Comparison of ENCODE assay signal across 8 cellular contexts in the genomic region with DNA sequence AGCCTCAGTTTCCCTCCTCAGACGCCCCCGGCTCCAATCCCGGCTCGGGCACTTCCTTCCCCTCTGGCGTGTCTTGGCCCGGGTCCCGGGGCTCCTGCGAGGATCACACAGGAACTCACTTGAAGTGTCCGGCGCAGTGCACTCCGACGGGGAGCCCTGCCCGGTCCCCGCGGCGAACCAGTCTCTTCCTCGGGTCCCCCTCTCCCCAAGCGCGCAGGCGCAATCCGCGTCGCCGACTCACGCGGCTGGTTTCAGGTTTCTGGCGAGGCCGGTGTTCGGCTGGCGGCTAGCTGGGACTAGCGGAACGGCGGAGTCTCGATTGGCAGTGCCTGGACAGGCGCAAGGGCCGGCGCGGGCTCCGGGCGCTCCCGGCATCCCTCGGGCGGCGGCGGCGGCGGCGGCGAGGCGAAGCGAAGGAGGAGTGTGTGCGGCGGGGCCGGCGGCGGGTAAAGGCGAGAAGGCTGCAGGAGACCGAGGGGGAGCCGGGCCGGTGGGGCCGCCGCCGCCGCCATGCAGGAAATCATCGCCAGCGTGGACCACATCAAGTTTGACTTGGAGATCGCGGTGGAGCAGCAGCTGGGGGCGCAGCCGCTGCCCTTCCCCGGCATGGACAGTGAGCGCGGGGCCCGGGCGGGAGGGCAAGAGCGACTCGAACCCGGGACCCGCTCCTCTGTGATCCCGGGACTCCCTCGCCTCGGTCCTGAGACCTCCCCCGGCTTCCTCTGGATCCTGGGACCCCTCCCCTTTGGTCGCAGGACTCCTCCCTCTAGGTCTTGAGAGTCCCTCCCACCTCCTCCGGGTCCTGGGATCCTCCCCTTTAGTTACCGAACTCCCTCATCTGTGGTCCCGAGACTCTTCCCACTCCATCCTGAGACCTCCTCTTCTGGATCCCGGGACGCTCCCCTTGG. TPM values are rescaled to one million over a fixed set of nuclear protein-coding genes. Genes with fewer than 3 reads are reported as not detected.
A peak's percentile ranks its signal among the peaks of the same experiment; 100 is the strongest.
DNase-seq lines count a peak whose midpoint lies in the region; ATAC-seq and TF ChIP-seq lines count a peak whose summit lies in the region.

Gene CPSF4 (plus strand): TSS at position 371 of the 908 bp plus-strand sequence. CDS start 140 bp downstream, at position 511.
A gene with protein sequence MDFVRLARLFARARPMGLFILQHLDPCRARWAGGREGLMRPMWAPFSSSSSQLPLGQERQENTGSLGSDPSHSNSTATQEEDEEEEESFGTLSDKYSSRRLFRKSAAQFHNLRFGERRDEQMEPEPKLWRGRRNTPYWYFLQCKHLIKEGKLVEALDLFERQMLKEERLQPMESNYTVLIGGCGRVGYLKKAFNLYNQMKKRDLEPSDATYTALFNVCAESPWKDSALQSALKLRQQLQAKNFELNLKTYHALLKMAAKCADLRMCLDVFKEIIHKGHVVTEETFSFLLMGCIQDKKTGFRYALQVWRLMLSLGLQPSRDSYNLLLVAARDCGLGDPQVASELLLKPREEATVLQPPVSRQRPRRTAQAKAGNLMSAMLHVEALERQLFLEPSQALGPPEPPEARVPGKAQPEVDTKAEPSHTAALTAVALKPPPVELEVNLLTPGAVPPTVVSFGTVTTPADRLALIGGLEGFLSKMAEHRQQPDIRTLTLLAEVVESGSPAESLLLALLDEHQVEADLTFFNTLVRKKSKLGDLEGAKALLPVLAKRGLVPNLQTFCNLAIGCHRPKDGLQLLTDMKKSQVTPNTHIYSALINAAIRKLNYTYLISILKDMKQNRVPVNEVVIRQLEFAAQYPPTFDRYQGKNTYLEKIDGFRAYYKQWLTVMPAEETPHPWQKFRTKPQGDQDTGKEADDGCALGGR (minus strand): TSS at position 226 of the 908 bp plus-strand sequence. CDS start 3,556 bp downstream, outside the sequence.

- peak in 1 of 2 donors; percentile 59 for TF ChIP-seq POLR2A in heart left ventricle (IDR thresholded peaks at IDR 0.05)

- intact Hi-C loops in heart left ventricle (cut with DNase I) = loop anchor here in 1 of 10 donors (10.0 kb wide), 1 partner anchor 116 kb away; the partner anchor contains the start of genes FAM200A and ZNF655

- H3K9me3 Mint-ChIP-seq in type B pancreatic cell = no peaks in the 10 kb centered on the region

- H3K36me3 ChIP-seq in adipocyte (ENCODE audit: control insufficient read depth, insufficient read depth, low read length, severe bottlenecking) (peaks cover 17% of the 10 kb centered on the region), heart left ventricle (peaks cover 0 to 30% (median 19%) of the 10 kb centered on the region in 9 donors)

- H3K4me3 Mint-ChIP-seq in type B pancreatic cell = peak within 1 kb of the TSS; percentile 98

- 0 to 1% (median 1%) methylated on average over 60 to 89 of the region's 89 CpGs for WGBS in heart left ventricle, 4 donors

- no peaks in the 10 kb centered on the region for H3K27me3 ChIP-seq in adipocyte (replicated peaks; ENCODE audit: control insufficient read depth, insufficient read depth, low read length)
- H3K27me3 ChIP-seq in heart left ventricle = no peaks in the 10 kb centered on the region

- H3K9ac ChIP-seq in adipocyte (ENCODE audit: low read length) = peak within 1 kb of the TSS; percentile 92

- H3K9me3 ChIP-seq in adipocyte (ENCODE audit: control insufficient read depth, low read length) = no peaks in the 10 kb centered on the region
- H3K9me3 ChIP-seq in heart left ventricle = no peaks in the 10 kb centered on the region

- TF ChIP-seq CTCF in GM12875 (IDR thresholded peaks at IDR 0.05; ENCODE audit: borderline replicate concordance, insufficient read depth, low read depth, low read length) = no peak
- no peak for TF ChIP-seq CTCF in heart left ventricle (IDR thresholded peaks at IDR 0.05)
- no peak for TF ChIP-seq CTCF in type B pancreatic cell (conservative IDR thresholded peaks at IDR 0.05)

- H3K4me1 ChIP-seq in adipocyte (ENCODE audit: control insufficient read depth, insufficient read depth, low read length) (peaks cover 33% of the 10 kb centered on the region), heart left ventricle (peaks cover 0 to 45% (median 30%) of the 10 kb centered on the region in 12 donors)

- H3K27ac ChIP-seq in heart left ventricle = peak within 1 kb of the TSS in 11 of 12 donors; percentile 79 to 93 (median 89)

- no peaks in the 10 kb centered on the region for H3K4me1 Mint-ChIP-seq in type B pancreatic cell (ENCODE audit: unreplicated experiment)

- H3K27ac Mint-ChIP-seq in type B pancreatic cell = peak within 1 kb of the TSS; percentile 91

- DNase-seq in NCI-H128 (lab: John Stamatoyannopoulos, UW; ENCODE audit: unreplicated experiment) (peak; percentile 87), SW 1271 (lab: John Stamatoyannopoulos, UW) (peak; percentile 75 to 85), adipocyte (ENCODE audit: low read depth) (peak; percentile 99), heart left ventricle (peak; percentile 95 to 98 (median 97)), pons (ENCODE audit: low spot score) (peak; percentile 90), type B pancreatic cell (ENCODE audit: extremely low spot score, unreplicated experiment) (peak; percentile 97)

- H3K4me3 ChIP-seq in GM12875 (ENCODE audit: low read depth, low read length) = peak within 1 kb of the TSS; percentile 100
- peak within 1 kb of the TSS; percentile 90 for H3K4me3 ChIP-seq in adipocyte (ENCODE audit: low read length)
- H3K4me3 ChIP-seq in heart left ventricle = peak within 1 kb of the TSS; percentile 72 to 100 (median 97)

- H3K27me3 Mint-ChIP-seq in type B pancreatic cell = no peaks in the 10 kb centered on the region

- H3K36me3 Mint-ChIP-seq in type B pancreatic cell = peaks cover 11% of the 10 kb centered on the region

- peak; percentile 93 for ATAC-seq in HG02759 (IDR thresholded peaks at IDR 0.05; ENCODE audit: unreplicated experiment)
- ATAC-seq in heart left ventricle = peak; percentile 89 to 97 (median 96)

RNA-seq across cellular contexts. Expression of gene CPSF4, which starts in this region (rescaled TPM):
- 10 to 100 TPM; 12.7 to 24.8 (median 16.4) TPM for total RNA-seq in heart left ventricle
- polyA plus RNA-seq in heart left ventricle = 10 to 100 TPM; 14.1 to 24.3 TPM
- 48.4 and 64.1 TPM in 2 replicates for total RNA-seq in type B pancreatic cell (ENCODE audit: low replicate concordance)

RNA-seq across cellular contexts. Expression of the second gene that starts in this region (rescaled TPM):
- total RNA-seq in heart left ventricle (1 to 10 TPM; 2.1 to 9.0 (median 3.9) TPM), type B pancreatic cell (ENCODE audit: low replicate concordance) (7.9 and 11.3 TPM in 2 replicates)
- polyA plus RNA-seq in heart left ventricle = 1 to 10 TPM; 3.3 to 3.7 TPM

Comparison
In these comparisons a context has a peak if more than half of its experiments do, and no peak if none do; other contexts are left out.
1. Peak in every context shown above with its lines: DNase-seq, ATAC-seq, H3K4me3 ChIP-seq and H3K27ac ChIP-seq.